Comparison of ENCODE assay signal across 9 cellular contexts in the genomic region with DNA sequence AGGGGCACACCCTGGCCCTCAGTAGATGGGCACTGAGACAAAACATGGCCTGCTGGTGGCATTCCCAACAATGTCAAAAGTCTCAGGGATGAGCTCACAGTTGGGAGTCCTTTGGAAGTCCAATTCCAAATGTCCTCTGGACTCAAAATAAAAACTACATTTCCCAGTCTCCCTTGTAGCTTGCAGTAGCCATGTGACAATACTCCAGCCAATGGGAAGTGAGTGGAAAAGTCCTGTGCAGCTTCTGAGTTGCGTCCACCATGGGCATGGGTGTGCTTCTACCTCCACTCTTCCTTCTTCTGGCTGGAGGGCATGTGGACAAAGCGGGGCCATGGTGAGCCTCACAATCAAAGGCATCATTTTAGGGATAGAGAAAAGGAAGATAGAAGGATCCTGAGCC. TPM values are rescaled to one million over a fixed set of nuclear protein-coding genes. Genes with fewer than 3 reads are reported as not detected.
DNase-seq lines count a peak whose midpoint lies in the region; TF ChIP-seq lines count a peak whose summit lies in the region.
"Had no signal": no experiment of that assay in that cellular context is flagged by ENCODE, and none has a peak within 500 bp of the region (broad histone marks: within the 10 kb centered on the region; RNA-seq: fewer than 3 reads in every experiment).

No MANE protein-coding gene starts in this region.

- no peaks in the 10 kb centered on the region for H3K36me3 ChIP-seq in suprapubic skin
- H3K36me3 ChIP-seq: SJCRH30 had no signal

- in situ Hi-C loops in astrocyte of the spinal cord (cut with HindIII; ENCODE audit: low sequenced_read_pairs) = no loop called here

- H3K4me1 ChIP-seq in suprapubic skin = peaks cover 13% of the 10 kb centered on the region

- TF ChIP-seq EP300 in suprapubic skin (IDR thresholded peaks at IDR 0.05) = no peak

- no peaks in the 10 kb centered on the region for H3K27me3 ChIP-seq in suprapubic skin
- H3K27me3 ChIP-seq: SJCRH30 had no signal

- no peak overlapping the region for H3K4me3 ChIP-seq in astrocyte of the spinal cord (ENCODE audit: low read depth, low read length)
- no peak overlapping the region for H3K4me3 ChIP-seq in suprapubic skin
- H3K4me3 ChIP-seq: SJCRH30 had no signal

- no peak for TF ChIP-seq POLR2A in suprapubic skin (IDR thresholded peaks at IDR 0.05)

- 61% methylated on average over 2 of the region's 2 CpGs for WGBS in suprapubic skin

- H3K9me3 ChIP-seq in suprapubic skin = no peaks in the 10 kb centered on the region
- H3K9me3 ChIP-seq: SJCRH30 had no signal

- TF ChIP-seq CTCF in astrocyte of the spinal cord (IDR thresholded peaks at IDR 0.05; ENCODE audit: low read depth, low read length) (no peak), suprapubic skin (IDR thresholded peaks at IDR 0.05) (no peak)

- DNase-seq in HT1080 (ENCODE audit: low read depth) (peak; percentile 53), astrocyte of the spinal cord (ENCODE audit: low read depth, low spot score) (peak; percentile 63), iPS-NIHi11 (ENCODE audit: low spot score) (peak; percentile 77), suprapubic skin (ENCODE audit: low spot score in 2 of 2) (no peak), NCI-H446 treated with DMSO at 0.1 percent for 48 hours (lab: John Stamatoyannopoulos, UW) (no peak), NCI-H1436 (lab: John Stamatoyannopoulos, UW) (no peak)
- DNase-seq in activated CD4-positive, alpha-beta T cell treated with anti-CD3 and anti-CD28 coated beads, Interleukin-2, amount 50 U/mL, for 1 hour = no peak

- peak overlapping the region; percentile 76 for H3K27ac ChIP-seq in suprapubic skin
- H3K27ac ChIP-seq: SJCRH30 had no signal

RNA-seq across cellular contexts. Expression of gene ADAM33, which starts 5.8 kb away (rescaled TPM):
- not detected in 2 replicates for total RNA-seq in HT1080 (2014; rRNA removed; shearing (Covaris generic))
- polyA plus RNA-seq in HT1080 (2015; cell fraction: cytosol; rRNA removed) = not detected in 2 replicates
- 0.08 and 0.15 TPM in 2 replicates for polyA plus RNA-seq in HT1080 (2015; cell fraction: nucleus; rRNA removed)
- 10 to 100 TPM in 3 of 4 donors, 1 to 10 TPM in 1; 6.3 to 24.3 (median 13.4) TPM for total RNA-seq in suprapubic skin
- total RNA-seq: SJCRH30 had no signal

RNA-seq across cellular contexts. Expression of gene GFRA4, which starts 24.5 kb away (rescaled TPM):
- total RNA-seq in HT1080 (2014; rRNA removed; shearing (Covaris generic)) = not detected in 2 replicates
- polyA plus RNA-seq in HT1080 (2015; cell fraction: cytosol; rRNA removed) = not detected in 2 replicates
- not detected in 2 replicates for polyA plus RNA-seq in HT1080 (2015; cell fraction: nucleus; rRNA removed)
- not detected for total RNA-seq in suprapubic skin
- total RNA-seq: mononuclear cell, SJCRH30 had no signal

RNA-seq across cellular contexts. Expression of gene SIGLEC1, which starts 24.7 kb away (rescaled TPM):
- not detected in 2 replicates for total RNA-seq in HT1080 (2014; rRNA removed; shearing (Covaris generic))
- not detected in 2 replicates for polyA plus RNA-seq in HT1080 (2015; cell fraction: cytosol; rRNA removed)
- not detected in 2 replicates for polyA plus RNA-seq in HT1080 (2015; cell fraction: nucleus; rRNA removed)
- 1 to 10 TPM in 2 of 4 donors, under 1 TPM in 2; 0.60 to 3.5 (median 1.1) TPM for total RNA-seq in suprapubic skin

RNA-seq across cellular contexts. Expression of gene HSPA12B, which starts 44.8 kb away (rescaled TPM):
- not detected in 2 replicates for total RNA-seq in HT1080 (2014; rRNA removed; shearing (Covaris generic))
- polyA plus RNA-seq in HT1080 (2015; cell fraction: cytosol; rRNA removed) = not detected in 2 replicates
- not detected in 2 replicates for polyA plus RNA-seq in HT1080 (2015; cell fraction: nucleus; rRNA removed)
- total RNA-seq in suprapubic skin = 1 to 10 TPM; 1.9 to 8.7 (median 4.4) TPM
- total RNA-seq: mononuclear cell, SJCRH30 had no signal

Comparison
In these comparisons a context has a peak if more than half of its experiments do, and no peak if none do; other contexts are left out.
1. DNase-seq: peak in HT1080 (single experiment), astrocyte of the spinal cord (single experiment) and iPS-NIHi11 (single experiment); none in suprapubic skin (0 of 2), activated CD4-positive, alpha-beta T cell treated with anti-CD3 and anti-CD28 coated beads, Interleukin-2, amount 50 U/mL, for 1 hour (single experiment), NCI-H446 treated with DMSO at 0.1 percent for 48 hours (single experiment) and NCI-H1436 (single experiment).